ENCODE assay signal across 8 cellular contexts in genomic region chr13:32538621-32539246, GRCh38. TPM values are rescaled to one million over a fixed set of nuclear protein-coding genes. Genes with fewer than 3 reads are reported as not detected.
DNase-seq lines count a peak whose midpoint lies in the region; ATAC-seq, FAIRE-seq and TF ChIP-seq lines count a peak whose summit lies in the region.

N4BP2L2 (minus strand) TSS chr13:32538795; CDS start chr13:32537027, 1,768 bp downstream.

- peak in 4 of 7 experiments; percentile 18 to 41 (median 28) for TF ChIP-seq CTCF in body of pancreas (IDR thresholded peaks at IDR 0.05)

- 1% methylated on average over 32 of the region's 32 CpGs for WGBS in body of pancreas, 2 donors

- no peaks in the 10 kb centered on the region for H3K9me3 ChIP-seq in body of pancreas

- intact Hi-C loops in body of pancreas (cut with DNase I) (no loop called here), sciatic nerve (cut with DNase I) (no loop called here)

- peak; percentile 98 for ATAC-seq in HG03066 (IDR thresholded peaks at IDR 0.05; ENCODE audit: low read depth, unreplicated experiment)
- peak; percentile 99 for ATAC-seq in body of pancreas
- ATAC-seq in sciatic nerve: peak; percentile 100

- peaks cover 0 to 3% of the 10 kb centered on the region in 2 donors for H3K36me3 ChIP-seq in body of pancreas (replicated peaks in 1 of 2; ENCODE audit: insufficient read depth in 1 of 2, low read depth in 2 of 2)

- peak; percentile 96 for FAIRE-seq in TTC549 (lab: Jason Lieb, UNC)

- H3K27ac ChIP-seq in body of pancreas: peak within 1 kb of the TSS; percentile 88 to 97 (median 94)

- peak; percentile 72 for TF ChIP-seq POLR2A in GM18526 (IDR thresholded peaks at IDR 0.05; ENCODE audit: extremely low read depth, insufficient read length)
- peak in 2 of 3 donors; percentile 67 to 71 for TF ChIP-seq POLR2A in body of pancreas (IDR thresholded peaks at IDR 0.05)

- DNase-seq in A172 (ENCODE audit: low spot score) (peak; percentile 93), NCI-H2107 treated with DMSO at 0.1 percent for 48 hours (lab: John Stamatoyannopoulos, UW; ENCODE audit: unreplicated experiment) (peak; percentile 89), body of pancreas (peak; percentile 92 to 97 (median 94)), iPS DF 19.7 (ENCODE audit: low read depth, low spot score) (peak; percentile 96), sciatic nerve (ENCODE audit: low spot score) (peak; percentile 96)

- H3K4me3 ChIP-seq in body of pancreas: peak within 1 kb of the TSS; percentile 61 to 78

- H3K27me3 ChIP-seq in body of pancreas: no peaks in the 10 kb centered on the region

- H3K4me1 ChIP-seq in body of pancreas: peaks cover 25% of the 10 kb centered on the region

RNA-seq across cellular contexts. Expression of gene N4BP2L2, which starts in this region (rescaled TPM):
- 75.5 and 81.2 TPM in 2 replicates for total RNA-seq in A172 (2014; rRNA removed; shearing (Covaris generic))
- 100 to 1,000 TPM; 120 to 191 TPM for total RNA-seq in body of pancreas
- 260 TPM for total RNA-seq in sciatic nerve

Comparison
In these comparisons a context has a peak if more than half of its experiments do, and no peak if none do; other contexts are left out.
1. Peak in every context shown above with its lines: DNase-seq, ATAC-seq, H3K4me3 ChIP-seq and H3K27ac ChIP-seq.